Comparison of ENCODE assay signal across 34 cellular contexts in genomic region chr18:47717257-47717656, GRCh38.
"Had no signal": no experiment of that assay in that cellular context is flagged by ENCODE, and none has a peak within 500 bp of the region (broad histone marks: within the 10 kb centered on the region; RNA-seq: fewer than 3 reads in every experiment).

No MANE protein-coding gene starts in this region.

- DNase-seq: activated B cell treated with CpG ODN at 0.5 μM for 24 hours; activated CD4-positive, alpha-beta memory T cell treated with anti-CD3 and anti-CD28 coated beads for 36 hours; activated CD4-positive, alpha-beta T cell treated with anti-CD3 and anti-CD28 coated beads for 4 hours; activated CD4-positive, alpha-beta T cell treated with anti-CD3 and anti-CD28 coated beads, Interleukin-2, amount 10 ng/mL, durations not matched to agents 24 days and 14 days; activated CD4-positive, alpha-beta T cell treated with anti-CD3 and anti-CD28 coated beads, Interleukin-2, amount 50 U/mL, for 1 hour; activated CD4-positive, alpha-beta T cell treated with anti-CD3 and anti-CD28 coated beads, Interleukin-2, amount 50 U/mL, for 4 hours; activated CD4-positive, CD25-positive, alpha-beta regulatory T cell treated with anti-CD3 and anti-CD28 coated beads, Interleukin-2, amount 50 U/mL, for 72 hours; activated CD8-positive, alpha-beta memory T cell treated with anti-CD3 and anti-CD28 coated beads, Interleukin-2, amount 50 U/mL, for 4 hours; activated CD8-positive, alpha-beta T cell treated with anti-CD3 and anti-CD28 coated beads for 36 hours; activated effector memory CD4-positive, alpha-beta T cell treated with anti-CD3 and anti-CD28 coated beads, Interleukin-2, amount 50 U/mL, for 16 hours; activated gamma-delta T cell treated with Interleukin-2 at 50 U/mL for 16 hours; activated naive CD4-positive, alpha-beta T cell; activated naive CD4-positive, alpha-beta T cell treated with anti-CD3 and anti-CD28 coated beads for 36 hours; activated naive CD4-positive, alpha-beta T cell treated with anti-CD3 and anti-CD28 coated beads, Interleukin-2, amount 50 U/mL, for 16 hours; activated naive CD8-positive, alpha-beta T cell treated with anti-CD3 and anti-CD28 coated beads for 36 hours; activated T-cell treated with anti-CD3 and anti-CD28 coated beads for 4 hours; activated T-cell treated with anti-CD3 and anti-CD28 coated beads, Interleukin-2, amount 50 U/mL, for 1 hour; activated T-cell treated with anti-CD3 and anti-CD28 coated beads, Interleukin-2, amount 50 U/mL, for 4 hours; activated T-cell treated with anti-CD3 and anti-CD28 coated beads, Interleukin-2, amount 50 U/mL, for 72 hours; amniotic stem cell; aorta; body of pancreas; brain microvascular endothelial cell; caudate nucleus; SW 1271; T-helper 1 cell; T-helper 2 cell; T-helper 9 cell had no signal

- H3K9me3 ChIP-seq: adrenal gland, body of pancreas had no signal

- H3K27ac ChIP-seq: adrenal gland, body of pancreas, brain microvascular endothelial cell, breast epithelium, cardiac muscle cell, VCaP had no signal

- ATAC-seq: activated CD8-positive, alpha-beta T cell treated with anti-CD3 and anti-CD28 coated beads for 36 hours; activated naive CD4-positive, alpha-beta T cell treated with anti-CD3 and anti-CD28 coated beads, Interleukin-2, amount 50 U/mL, for 72 hours; activated T-cell treated with anti-CD3 and anti-CD28 coated beads, Interleukin-2, amount 50 U/mL, for 4 hours; activated T-cell treated with anti-CD3 and anti-CD28 coated beads, Interleukin-2, amount 50 U/mL, for 72 hours; activated T-helper 17 cell treated with anti-CD3 and anti-CD28 coated beads, Interleukin-2, amount 50 U/mL, for 72 hours; body of pancreas had no signal

- H3K36me3 ChIP-seq: adrenal gland, brain microvascular endothelial cell, breast epithelium, cardiac muscle cell had no signal

- H3K27me3 ChIP-seq: adrenal gland, body of pancreas, brain microvascular endothelial cell, breast epithelium, cardiac muscle cell had no signal

- H3K4me1 ChIP-seq: adrenal gland, body of pancreas, breast epithelium had no signal

- H3K4me3 ChIP-seq: adrenal gland, body of pancreas, breast epithelium, cardiac muscle cell had no signal
